Comparison of ENCODE assay signal across 8 cellular contexts in the genomic region with DNA sequence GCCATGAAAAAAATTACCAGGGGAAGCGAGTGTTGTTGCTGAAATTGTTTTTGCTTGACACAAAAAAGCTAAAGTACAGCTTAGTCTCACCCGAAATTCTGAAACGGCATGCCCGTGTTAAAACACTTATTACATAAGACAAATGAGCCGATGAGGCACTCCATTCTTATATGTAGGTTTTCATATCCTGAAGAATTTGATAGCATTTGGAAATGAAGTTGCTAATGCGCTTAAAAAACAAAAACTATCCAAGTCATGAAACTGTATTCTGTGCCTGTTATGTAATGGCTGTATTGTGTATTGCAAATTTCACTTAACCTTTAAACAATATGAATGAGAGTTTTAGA. TPM values are rescaled to one million over a fixed set of nuclear protein-coding genes. Genes with fewer than 3 reads are reported as not detected.
DNase-seq lines count a peak whose midpoint lies in the region; ATAC-seq, FAIRE-seq and TF ChIP-seq lines count a peak whose summit lies in the region.

No MANE protein-coding gene starts in this region.

- H3K4me1 Mint-ChIP-seq in activated naive CD4-positive, alpha-beta T cell treated with anti-CD3 and anti-CD28 coated beads, Interleukin-2, amount 50 U/mL, for 24 hours: peaks cover 28% of the 10 kb centered on the region

- H3K9me3 ChIP-seq in GM12878 (replicated peaks; ENCODE audit: control insufficient read depth, insufficient read depth, low read length) (no peaks in the 10 kb centered on the region), lung (ENCODE audit: control insufficient read depth in 2 of 2, insufficient read depth in 1 of 2, low read length in 1 of 2) (no peaks in the 10 kb centered on the region), upper lobe of right lung (no peaks in the 10 kb centered on the region)

- no peak for FAIRE-seq in GM12878 (lab: Jason Lieb, UNC)

- H3K27me3 ChIP-seq in GM12878 (replicated peaks in 1 of 2; ENCODE audit: control insufficient read depth in 2 of 2, insufficient read depth in 2 of 2, low read length in 1 of 2) (peaks cover 0 to 5% of the 10 kb centered on the region in 2 experiments; a peak in 1 of 4 replicates), lung (ENCODE audit: control insufficient read depth, insufficient read depth) (no peaks in the 10 kb centered on the region), upper lobe of right lung (no peaks in the 10 kb centered on the region)

- H3K4me3 ChIP-seq in GM12878 (peak overlapping the region; percentile 91), lung (peak overlapping the region; percentile 60), upper lobe of right lung (peak overlapping the region; percentile 83)

- TF ChIP-seq POLR2A in GM12878 (IDR thresholded peaks at IDR 0.05; ENCODE audit: low read depth, low read length): no peak

- in situ Hi-C loops in GM12878 (cut with MboI): loop anchor here (10.0 kb wide), 1 partner anchor 419 kb away; no protein-coding TSS in a partner anchor

- BruUV-seq in GM12878 (replicated peaks; lab: Mats Ljungman, UMichigan): no TSS peak

- TF ChIP-seq CTCF in GM12878 (IDR thresholded peaks at IDR 0.05 in 2 of 3, conservative IDR thresholded peaks at IDR 0.05 in 1 of 3; ENCODE audit: control insufficient read depth in 2 of 3, extremely low read depth in 1 of 3, insufficient read depth in 1 of 3, low read depth in 3 of 3, low read length in 3 of 3) (no peak), lung (IDR thresholded peaks at IDR 0.05; ENCODE audit: control extremely low read depth, extremely low read depth) (no peak), upper lobe of right lung (IDR thresholded peaks at IDR 0.05) (no peak)

- H3K27ac ChIP-seq in GM12878 (ENCODE audit: control insufficient read depth, insufficient read depth): no peak overlapping the region
- H3K27ac ChIP-seq in lung (ENCODE audit: low read depth in 1 of 2, low read length in 1 of 2): peak overlapping the region in 1 of 2 donors; percentile 99
- peak overlapping the region; percentile 95 for H3K27ac ChIP-seq in upper lobe of right lung

- H3K79me2 ChIP-seq in GM12878 (ENCODE audit: control insufficient read depth, insufficient read depth, low read length): peaks cover 34% of the 10 kb centered on the region

- H3K9ac ChIP-seq in GM12878 (ENCODE audit: control insufficient read depth, insufficient read depth, low read length): no peak overlapping the region; the same call in 1 of the 2 replicates

- no peaks in the 10 kb centered on the region for H3K9me3 Mint-ChIP-seq in activated naive CD4-positive, alpha-beta T cell treated with anti-CD3 and anti-CD28 coated beads, Interleukin-2, amount 50 U/mL, for 24 hours

- TF ChIP-seq EP300 in GM12878 (IDR thresholded peaks at IDR 0.05; ENCODE audit: borderline replicate concordance in 1 of 2, control insufficient read depth in 1 of 2, low read depth in 2 of 2, low read length in 2 of 2): no peak

- H3K27ac Mint-ChIP-seq in activated naive CD4-positive, alpha-beta T cell treated with anti-CD3 and anti-CD28 coated beads, Interleukin-2, amount 50 U/mL, for 24 hours: peak overlapping the region; percentile 98

- intact Hi-C loops in GM12878 (cut with micrococcal nuclease; ENCODE audit: unreplicated experiment) (loop anchor here (5.0 to 10.0 kb wide), 4 partner anchors 369 to 684 kb away; partner anchors contain the start of genes HSPA13 and SAMSN1), upper lobe of right lung (cut with DNase I) (no loop called here)

- H3K36me3 Mint-ChIP-seq in activated naive CD4-positive, alpha-beta T cell treated with anti-CD3 and anti-CD28 coated beads, Interleukin-2, amount 50 U/mL, for 24 hours: peaks cover 4% of the 10 kb centered on the region

- H3K4me3 Mint-ChIP-seq in activated naive CD4-positive, alpha-beta T cell treated with anti-CD3 and anti-CD28 coated beads, Interleukin-2, amount 50 U/mL, for 24 hours: peak overlapping the region; percentile 96

- H3K27me3 Mint-ChIP-seq in activated naive CD4-positive, alpha-beta T cell treated with anti-CD3 and anti-CD28 coated beads, Interleukin-2, amount 50 U/mL, for 24 hours: no peaks in the 10 kb centered on the region

- TF ChIP-seq RAD21 in GM12878 (IDR thresholded peaks at IDR 0.05; ENCODE audit: insufficient read depth, low read depth, low read length): no peak

- H2AFZ ChIP-seq in GM12878 (ENCODE audit: control insufficient read depth, low read depth, low read length): 0 out of 2 replicates have a peak overlapping the region, but pooled peaks have one; percentile 5

- CTCF ChIA-PET in GM12878 (lab: Yijun Ruan, JAX): interaction anchor here (0.9 to 1.3 kb wide), 4 partner anchors 12 to 417 kb away, joined by 3 to 4 read pairs (median 3); no protein-coding TSS in a partner anchor

- ATAC-seq in GM12878: no peak; the same call in 2 of the 3 replicates
- no peak for ATAC-seq in lung (ENCODE audit: insufficient read depth, low FRiP score)
- ATAC-seq in upper lobe of right lung: no peak
- ATAC-seq in GM19035 (IDR thresholded peaks at IDR 0.05; ENCODE audit: unreplicated experiment): no peak

- H3K36me3 ChIP-seq in GM12878 (ENCODE audit: control insufficient read depth in 2 of 2, insufficient read depth in 2 of 2, low read length in 1 of 2): no peaks in the 10 kb centered on the region
- no peaks in the 10 kb centered on the region for H3K36me3 ChIP-seq in lung (ENCODE audit: control insufficient read depth in 2 of 2, insufficient read depth in 2 of 2, low read length in 2 of 2)
- H3K36me3 ChIP-seq in upper lobe of right lung: no peaks in the 10 kb centered on the region

- SMC1A ChIA-PET in GM12878 (lab: Charles Lee; ENCODE audit: uncharacterized antibody, unreplicated experiment): interaction anchor here (1.1 to 2.7 kb wide), 5 partner anchors 9 to 199 kb away, joined by 3 to 9 read pairs (median 4); no protein-coding TSS in a partner anchor

- POLR2A ChIA-PET in GM12878 (lab: Charles Lee): interaction anchor here (0.6 kb wide), 1 partner anchor 971 kb away, joined by 4 read pairs; no protein-coding TSS in a partner anchor

- H3K4me2 ChIP-seq in GM12878 (ENCODE audit: control insufficient read depth, insufficient read depth): peak overlapping the region; percentile 93

- RAD21 ChIA-PET in GM12878 (lab: Charles Lee; ENCODE audit: unreplicated experiment): interaction anchor here (0.9 to 1.1 kb wide), 2 partner anchors 198 to 419 kb away, joined by 3 read pairs; no protein-coding TSS in a partner anchor

- no peaks in the 10 kb centered on the region for H3K4me1 ChIP-seq in GM12878 (ENCODE audit: control insufficient read depth, insufficient read depth, low read length)
- peaks cover 0 to 6% of the 10 kb centered on the region in 2 donors for H3K4me1 ChIP-seq in lung (ENCODE audit: control insufficient read depth in 2 of 2, insufficient read depth in 2 of 2, low read length in 2 of 2)
- H3K4me1 ChIP-seq in upper lobe of right lung: peaks cover 17% of the 10 kb centered on the region

- H4K20me1 ChIP-seq in GM12878 (ENCODE audit: control insufficient read depth, insufficient read depth): no peaks in the 10 kb centered on the region

- DNase-seq in activated naive CD4-positive, alpha-beta T cell (lab: John Stamatoyannopoulos, UW): no peak
- no peak for DNase-seq in GM12878 (ENCODE audit: low read depth, low spot score)
- no peak for DNase-seq in lung (ENCODE audit: low spot score)
- DNase-seq in upper lobe of right lung: no peak
- DNase-seq in SHP77 treated with DMSO at 0.1 percent for 48 hours (lab: John Stamatoyannopoulos, UW): no peak
- DNase-seq in dedifferentiated amniotic fluid mesenchymal stem cell (ENCODE audit: extremely low spot score): no peak

- under 1% methylated on average over 6 of the region's 6 CpGs for WGBS in GM12878 (ENCODE audit: insufficient coverage, insufficient replicate concordance, low lambda C conversion rate, missing lambda C conversion rate)
- 1 to 3% methylated on average over 6 of the region's 6 CpGs for WGBS in lung, 2 donors

TF ChIP-seq in GM12878, 131 proteins besides CTCF, POLR2A, EP300 and RAD21 (continues in another document):
- no peak for TF ChIP-seq SMC3 (IDR thresholded peaks at IDR 0.05; ENCODE audit: borderline replicate concordance, low read length)
- TF ChIP-seq, protein P1, sequence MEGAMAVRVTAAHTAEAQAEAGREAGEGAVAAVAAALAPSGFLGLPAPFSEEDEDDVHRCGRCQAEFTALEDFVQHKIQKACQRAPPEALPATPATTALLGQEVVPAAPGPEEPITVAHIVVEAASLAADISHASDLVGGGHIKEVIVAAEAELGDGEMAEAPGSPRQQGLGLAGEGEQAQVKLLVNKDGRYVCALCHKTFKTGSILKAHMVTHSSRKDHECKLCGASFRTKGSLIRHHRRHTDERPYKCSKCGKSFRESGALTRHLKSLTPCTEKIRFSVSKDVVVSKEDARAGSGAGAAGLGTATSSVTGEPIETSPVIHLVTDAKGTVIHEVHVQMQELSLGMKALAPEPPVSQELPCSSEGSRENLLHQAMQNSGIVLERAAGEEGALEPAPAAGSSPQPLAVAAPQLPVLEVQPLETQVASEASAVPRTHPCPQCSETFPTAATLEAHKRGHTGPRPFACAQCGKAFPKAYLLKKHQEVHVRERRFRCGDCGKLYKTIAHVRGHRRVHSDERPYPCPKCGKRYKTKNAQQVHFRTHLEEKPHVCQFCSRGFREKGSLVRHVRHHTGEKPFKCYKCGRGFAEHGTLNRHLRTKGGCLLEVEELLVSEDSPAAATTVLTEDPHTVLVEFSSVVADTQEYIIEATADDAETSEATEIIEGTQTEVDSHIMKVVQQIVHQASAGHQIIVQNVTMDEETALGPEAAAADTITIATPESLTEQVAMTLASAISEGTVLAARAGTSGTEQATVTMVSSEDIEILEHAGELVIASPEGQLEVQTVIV (IDR thresholded peaks at IDR 0.05; ENCODE audit: borderline replicate concordance, partially characterized antibody): no peak
- TF ChIP-seq ESRRA (IDR thresholded peaks at IDR 0.05; ENCODE audit: low read length): no peak

RNA-seq across cellular contexts. Expression of gene NRIP1, which starts 1.4 kb away (rescaled TPM):
- total RNA-seq in GM12878 (2013; cell fraction: nucleolus; rRNA removed): 59.2 and 62.6 TPM in 2 replicates
- total RNA-seq in GM12878 (2014; rRNA removed) (18.0 and 20.2 TPM in 2 replicates), GM12878 (2014; rRNA removed; fragmentation: Illumina TruSeq; extraction: Trizol) (25.7 and 26.1 TPM in 2 replicates), GM12878 (2021) (22.9 and 23.4 TPM in 2 replicates), lung (10 to 100 TPM; 29.5 to 35.5 TPM), upper lobe of right lung (45.9 TPM)
- polyA plus RNA-seq in GM12878 (2011; ENCODE audit: low read depth): 5.8 TPM
- polyA plus RNA-seq in GM12878 (2011; rRNA removed) (10.0 and 13.8 TPM in 2 replicates), GM12878 (2014; fragmentation: Illumina TruSeq; extraction: Trizol) (12.5 and 15.6 TPM in 2 replicates), GM12878 (2014; fragmentation: Nextera tagmentation; extraction: Ambion mirVana) (1 to 10 TPM; 2.9 to 4.0 TPM), GM12878 (2014; rRNA removed) (6.3 and 6.8 TPM in 2 replicates), GM12878 (2016; fragmentation: Nextera tagmentation; extraction: Ambion mirVana) (1 to 10 TPM; 4.1 to 8.6 TPM), lung (1 to 10 TPM; 5.9 to 7.1 TPM)
- 3.5 and 3.7 TPM in 2 replicates for polyA plus RNA-seq in GM12878 (2011; cell fraction: cytosol; rRNA removed)
- polyA plus RNA-seq in GM12878 (2011; cell fraction: nucleus; rRNA removed): 9.3 and 10.4 TPM in 2 replicates
- 7.4 and 8.1 TPM in 2 replicates for polyA plus RNA-seq in GM12878 (2012)
- 20.1 and 37.1 TPM in 2 replicates for polyA minus RNA-seq in GM12878 (2011; rRNA and poly(A)+ RNA removed)
- polyA minus RNA-seq in GM12878 (2011; cell fraction: cytosol; rRNA and poly(A)+ RNA removed): 6.1 and 9.5 TPM in 2 replicates
- 15.2 and 19.6 TPM in 2 replicates for polyA minus RNA-seq in GM12878 (2011; cell fraction: nucleus; rRNA and poly(A)+ RNA removed)
